Comparison of ENCODE assay signal across 9 cellular contexts in the genomic region with DNA sequence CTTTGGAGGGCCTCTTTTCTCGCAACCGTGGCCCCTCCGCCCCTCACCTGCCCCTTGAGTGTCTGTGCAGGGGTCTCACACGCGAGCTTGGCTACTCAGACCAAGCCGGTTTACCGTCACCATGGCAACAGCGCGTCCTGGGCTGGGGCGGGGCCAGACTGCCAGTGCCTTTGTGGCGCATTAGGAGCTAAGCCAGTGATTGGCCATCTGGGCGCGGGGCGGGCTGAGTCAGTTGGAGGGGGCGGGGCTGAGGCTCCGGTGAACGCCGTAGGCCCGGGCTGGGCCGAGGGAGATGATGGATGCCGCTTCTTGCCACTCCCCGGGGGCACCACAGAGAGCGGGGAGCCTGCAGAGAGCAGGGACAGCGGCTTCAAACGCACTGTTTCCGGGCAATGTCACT. TPM values are rescaled to one million over a fixed set of nuclear protein-coding genes. Genes with fewer than 3 reads are reported as not detected.
DNase-seq lines count a peak whose midpoint lies in the region; ATAC-seq and TF ChIP-seq lines count a peak whose summit lies in the region.
"Had no signal": no experiment of that assay in that cellular context is flagged by ENCODE, and none has a peak within 500 bp of the region (broad histone marks: within the 10 kb centered on the region; RNA-seq: fewer than 3 reads in every experiment).

No MANE protein-coding gene starts in this region.

- no peak overlapping the region for H3K27ac ChIP-seq in left lung
- H3K27ac ChIP-seq: SJSA1 had no signal

- ATAC-seq in GM18907 (IDR thresholded peaks at IDR 0.05; ENCODE audit: unreplicated experiment) (peak; percentile 57), left lung (peak; percentile 100)

- no peaks in the 10 kb centered on the region for H3K9me3 ChIP-seq in left lung
- H3K9me3 ChIP-seq: SJSA1 had no signal

- H3K36me3 ChIP-seq in left lung = no peaks in the 10 kb centered on the region
- H3K36me3 ChIP-seq: SJSA1 had no signal

- H3K4me3 ChIP-seq in left lung = peak overlapping the region; percentile 15 to 34
- H3K4me3 ChIP-seq: SJSA1 had no signal

- DNase-seq in LoVo (ENCODE audit: low spot score) (peak; percentile 35), left lung (peak; percentile 89 to 95), HK-2 (ENCODE audit: unreplicated experiment) (no peak), NCI-H2081 treated with DMSO at 0.1 percent for 48 hours (lab: John Stamatoyannopoulos, UW) (no peak)
- peak; percentile 61 for DNase-seq in activated CD8-positive, alpha-beta memory T cell treated with anti-CD3 and anti-CD28 coated beads, Interleukin-2, amount 50 U/mL, for 24 hours (ENCODE audit: extremely low read depth)
- DNase-seq in effector CD8-positive, alpha-beta T cell (lab: John Stamatoyannopoulos, UW) = peak; percentile 66
- DNase-seq in stimulated activated CD4-positive, alpha-beta T cell treated with anti-CD3 and anti-CD28 coated beads, Interleukin-1b, Interleukin-23, amount 100 ng/mL, for 4 hours (ENCODE audit: low read depth in 2 of 2) = peak; percentile 61 to 75

- H3K4me1 ChIP-seq in left lung = peaks cover 9 to 14% of the 10 kb centered on the region in 2 donors
- H3K4me1 ChIP-seq: SJSA1 had no signal

- intact Hi-C loops in left lung (cut with DNase I) = no loop called here

- peaks cover 0 to 11% of the 10 kb centered on the region in 2 donors for H3K27me3 ChIP-seq in left lung

- no peak for TF ChIP-seq CTCF in left lung (IDR thresholded peaks at IDR 0.05)

RNA-seq across cellular contexts. Expression of a gene that starts 48.7 kb away (rescaled TPM):
- 1 to 10 TPM; 1.0 to 6.0 TPM for total RNA-seq in left lung
- total RNA-seq: SJSA1 had no signal

RNA-seq across cellular contexts. Expression of a gene that starts 55.9 kb away (rescaled TPM):
- total RNA-seq in left lung = 1 to 10 TPM; 2.0 to 3.1 TPM
- total RNA-seq: SJSA1 had no signal

Comparison
In these comparisons a context has a peak if more than half of its experiments do, and no peak if none do; other contexts are left out.
1. DNase-seq: peak in LoVo (single experiment), activated CD8-positive, alpha-beta memory T cell treated with anti-CD3 and anti-CD28 coated beads, Interleukin-2, amount 50 U/mL, for 24 hours (single experiment), effector CD8-positive, alpha-beta T cell (single experiment), left lung (2 of 2) and stimulated activated CD4-positive, alpha-beta T cell treated with anti-CD3 and anti-CD28 coated beads, Interleukin-1b, Interleukin-23, amount 100 ng/mL, for 4 hours (2 of 2); none in HK-2 (single experiment) and NCI-H2081 treated with DMSO at 0.1 percent for 48 hours (single experiment).